ENCODE assay signal across 9 cellular contexts in the genomic region with DNA sequence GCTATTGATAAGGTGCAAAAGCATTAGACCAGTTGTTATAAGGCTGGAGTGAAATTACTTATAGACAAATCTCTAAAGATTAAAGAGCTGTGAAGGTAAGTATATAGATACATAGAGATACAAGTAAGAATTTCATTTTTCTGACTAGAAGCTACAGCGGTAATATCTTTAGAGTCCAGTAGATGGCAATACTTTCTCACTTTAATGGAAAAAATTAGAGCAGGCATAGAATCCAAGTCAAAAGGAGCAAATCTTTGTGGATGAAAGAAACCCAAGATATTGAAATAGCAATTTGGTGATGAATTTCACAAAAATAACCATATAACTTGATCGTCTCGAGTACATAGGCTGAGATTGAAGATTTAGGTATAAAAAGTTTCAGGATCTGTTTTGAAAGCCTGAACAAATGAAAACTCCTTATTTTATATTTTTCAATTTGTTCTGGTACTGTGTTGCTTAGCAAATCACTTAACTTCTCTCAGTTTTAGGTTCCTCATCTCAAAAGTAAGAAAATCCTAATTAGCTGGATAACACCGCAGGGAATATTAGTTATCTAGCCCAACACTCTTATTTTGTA.
DNase-seq lines count a peak whose midpoint lies in the region; ATAC-seq and TF ChIP-seq lines count a peak whose summit lies in the region.
"Had no signal": no experiment of that assay in that cellular context is flagged by ENCODE, and none has a peak within 500 bp of the region (broad histone marks: within the 10 kb centered on the region; RNA-seq: fewer than 3 reads in every experiment).

No MANE protein-coding gene starts in this region.

- no peak overlapping the region for H3K27ac ChIP-seq in prostate gland
- H3K27ac ChIP-seq: skin epidermis had no signal

- intact Hi-C loops in prostate gland (cut with DNase I), result loop anchor here (5.0 kb wide), 1 partner anchor 310 kb away; a partner anchor contains a TSS

- H3K27me3 ChIP-seq in prostate gland (replicated peaks; ENCODE audit: insufficient read depth), result no peaks in the 10 kb centered on the region

- no peak for ATAC-seq in GM18861 (IDR thresholded peaks at IDR 0.05; ENCODE audit: unreplicated experiment)
- no peak for ATAC-seq in GM21390 (IDR thresholded peaks at IDR 0.05; ENCODE audit: unreplicated experiment)

- in situ Hi-C loops in G401 (cut with HindIII; ENCODE audit: low sequenced_read_pairs), result no loop called here

- TF ChIP-seq POLR2A in prostate gland (IDR thresholded peaks at IDR 0.05), result no peak

- DNase-seq in G401 (ENCODE audit: low spot score), result peak; percentile 74
- peak; percentile 65 for DNase-seq in LoVo (ENCODE audit: low spot score)
- DNase-seq in SK-N-DZ (ENCODE audit: low spot score), result peak; percentile 49
- DNase-seq in fibroblast of the aortic adventitia (ENCODE audit: low read depth), result peak; percentile 75
- no peak for DNase-seq in prostate gland (ENCODE audit: low spot score)
- no peak for DNase-seq in Ammon's horn (ENCODE audit: low spot score)

- no peaks in the 10 kb centered on the region for H3K9me3 ChIP-seq in prostate gland

- no peaks in the 10 kb centered on the region for H3K36me3 ChIP-seq in prostate gland

- WGBS in prostate gland, result 33% methylated on average over 4 of the region's 4 CpGs

- H3K4me3 ChIP-seq in fibroblast of the aortic adventitia (ENCODE audit: low read depth, low read length), result no peak overlapping the region
- no peak overlapping the region for H3K4me3 ChIP-seq in prostate gland
- H3K4me3 ChIP-seq: skin epidermis had no signal

- H3K4me1 ChIP-seq in prostate gland (replicated peaks), result no peaks in the 10 kb centered on the region

- TF ChIP-seq CTCF in fibroblast of the aortic adventitia (IDR thresholded peaks at IDR 0.05; ENCODE audit: insufficient read depth, low read length), result peak; percentile 60
- TF ChIP-seq CTCF in prostate gland (IDR thresholded peaks at IDR 0.05), result peak; percentile 54 to 84 (median 72)

Comparison
In these comparisons a context has a peak if more than half of its experiments do, and no peak if none do; other contexts are left out.
1. DNase-seq: peak in G401 (single experiment), LoVo (single experiment), SK-N-DZ (single experiment) and fibroblast of the aortic adventitia (single experiment); none in prostate gland (single experiment) and Ammon's horn (single experiment).